ENCODE assay signal across 8 cellular contexts in genomic region chr1:99849744-99850457, GRCh38. TPM values are rescaled to one million over a fixed set of nuclear protein-coding genes. Genes with fewer than 3 reads are reported as not detected.
DNase-seq lines count a peak whose midpoint lies in the region; ATAC-seq and TF ChIP-seq lines count a peak whose summit lies in the region.

Gene AGL (plus strand): TSS chr1:99850361. CDS start chr1:99851043, 682 bp downstream.

- H3K4me1 ChIP-seq in adipocyte (ENCODE audit: control insufficient read depth, insufficient read depth, low read length) (peaks cover 26% of the 10 kb centered on the region), heart right ventricle (peaks cover 0 to 35% (median 14%) of the 10 kb centered on the region in 9 donors), upper lobe of right lung (peaks cover 4% of the 10 kb centered on the region)

- peak; percentile 56 for TF ChIP-seq POLR2A in NB4 (IDR thresholded peaks at IDR 0.05; ENCODE audit: extremely low read depth, insufficient read length)

- H3K36me3 ChIP-seq in adipocyte (ENCODE audit: control insufficient read depth, insufficient read depth, low read length, severe bottlenecking) (no peaks in the 10 kb centered on the region), heart right ventricle (peaks cover 0 to 19% (median 0%) of the 10 kb centered on the region in 9 donors), upper lobe of right lung (peaks cover 2% of the 10 kb centered on the region)

- intact Hi-C loops in heart right ventricle (cut with DNase I) (loop anchor here in 2 of 10 donors (5.0 kb wide), 2 partner anchors 33 to 43 kb away; no protein-coding TSS in a partner anchor), upper lobe of right lung (cut with DNase I) (no loop called here)

- no peaks in the 10 kb centered on the region for H3K9me3 Mint-ChIP-seq in HFFc6
- no peaks in the 10 kb centered on the region for H3K9me3 Mint-ChIP-seq in progenitor cell of endocrine pancreas (ENCODE audit: low read depth)

- H3K27ac Mint-ChIP-seq in HFFc6 (peak within 1 kb of the TSS; percentile 78), progenitor cell of endocrine pancreas (peak within 1 kb of the TSS; percentile 99)

- DNase-seq in GM10266 (ENCODE audit: extremely low spot score) (peak; percentile 91), HFFc6 (peak; percentile 46), NB4 (ENCODE audit: low read depth) (peak; percentile 89), T follicular helper cell (ENCODE audit: low read depth) (peak; percentile 83), adipocyte (ENCODE audit: low read depth) (peak; percentile 93), heart right ventricle (peak; percentile 82 to 88), progenitor cell of endocrine pancreas (ENCODE audit: low spot score, unreplicated experiment) (peak; percentile 83), upper lobe of right lung (peak; percentile 95)

- H3K27ac ChIP-seq in heart right ventricle (peak within 1 kb of the TSS; percentile 80 to 94 (median 92)), upper lobe of right lung (peak within 1 kb of the TSS; percentile 89)

- H3K36me3 Mint-ChIP-seq in HFFc6 (ENCODE audit: low read depth) (no peaks in the 10 kb centered on the region), progenitor cell of endocrine pancreas (ENCODE audit: insufficient read depth) (peaks cover 10% of the 10 kb centered on the region)

- H3K4me3 Mint-ChIP-seq in HFFc6 (peak within 1 kb of the TSS; percentile 94), progenitor cell of endocrine pancreas (ENCODE audit: low read depth) (peak within 1 kb of the TSS; percentile 98)

- no peak for TF ChIP-seq CTCF in GM10266 (IDR thresholded peaks at IDR 0.05; ENCODE audit: control insufficient read depth, insufficient read depth, low read depth, missing control alignments)
- no peak for TF ChIP-seq CTCF in HFFc6 (IDR thresholded peaks at IDR 0.05)
- TF ChIP-seq CTCF in NB4 (IDR thresholded peaks at IDR 0.05; ENCODE audit: low read depth, low read length) = no peak
- no peak for TF ChIP-seq CTCF in heart right ventricle (IDR thresholded peaks at IDR 0.05)
- no peak for TF ChIP-seq CTCF in progenitor cell of endocrine pancreas (IDR thresholded peaks at IDR 0.05; ENCODE audit: unreplicated experiment)
- no peak for TF ChIP-seq CTCF in upper lobe of right lung (IDR thresholded peaks at IDR 0.05)

- 0% methylated on average over 65 of the region's 65 CpGs for WGBS in heart right ventricle, 2 donors

- ATAC-seq in heart right ventricle = peak; percentile 96 to 99 (median 97)
- ATAC-seq in upper lobe of right lung = peak; percentile 99

- H3K9me3 ChIP-seq in adipocyte (ENCODE audit: control insufficient read depth, low read length) = no peaks in the 10 kb centered on the region
- H3K9me3 ChIP-seq in heart right ventricle = no peaks in the 10 kb centered on the region
- no peaks in the 10 kb centered on the region for H3K9me3 ChIP-seq in upper lobe of right lung

- H3K27me3 ChIP-seq in adipocyte (replicated peaks; ENCODE audit: control insufficient read depth, insufficient read depth, low read length) = no peaks in the 10 kb centered on the region
- H3K27me3 ChIP-seq in heart right ventricle = no peaks in the 10 kb centered on the region
- H3K27me3 ChIP-seq in upper lobe of right lung = no peaks in the 10 kb centered on the region

- H3K4me3 ChIP-seq in NB4 (ENCODE audit: low read depth, low read length) (peak within 1 kb of the TSS; percentile 66), adipocyte (ENCODE audit: low read length) (peak within 1 kb of the TSS; percentile 90), heart right ventricle (peak within 1 kb of the TSS; percentile 40 to 91 (median 82)), upper lobe of right lung (peak within 1 kb of the TSS; percentile 83)

- H3K4me1 Mint-ChIP-seq in HFFc6 (ENCODE audit: low read depth) = peaks cover 21% of the 10 kb centered on the region
- H3K4me1 Mint-ChIP-seq in progenitor cell of endocrine pancreas (ENCODE audit: low read depth) = peaks cover 17% of the 10 kb centered on the region

- peaks cover 3% of the 10 kb centered on the region; the same call in 1 of the 2 replicates for H3K27me3 Mint-ChIP-seq in HFFc6 (ENCODE audit: insufficient read depth)
- H3K27me3 Mint-ChIP-seq in progenitor cell of endocrine pancreas = no peaks in the 10 kb centered on the region

- H3K9ac ChIP-seq in adipocyte (ENCODE audit: low read length) = peak within 1 kb of the TSS; percentile 89

RNA-seq across cellular contexts. Expression of gene AGL, which starts in this region (rescaled TPM):
- 1 to 10 TPM; 5.8 to 8.2 (median 7.2) TPM for total RNA-seq in HFFc6 (2021; fragmentation: NEBNext Ultra II Directional; extraction: Animal tissue kit (Norgen Biotek cat#: 25700))
- total RNA-seq in heart right ventricle (10 to 100 TPM; 38.5 to 73.1 (median 58.8) TPM), progenitor cell of endocrine pancreas (26.6 and 29.4 TPM in 2 replicates), upper lobe of right lung (14.4 TPM)
- 10 to 100 TPM; 10.5 to 17.0 TPM for polyA plus RNA-seq in heart right ventricle

Comparison
In these comparisons a context has a peak if more than half of its experiments do, and no peak if none do; other contexts are left out.
1. Peak in every context shown above with its lines: DNase-seq, ATAC-seq, H3K4me3 ChIP-seq and H3K27ac ChIP-seq.